8 cellular contexts compared by ENCODE assay signal in the genomic region with DNA sequence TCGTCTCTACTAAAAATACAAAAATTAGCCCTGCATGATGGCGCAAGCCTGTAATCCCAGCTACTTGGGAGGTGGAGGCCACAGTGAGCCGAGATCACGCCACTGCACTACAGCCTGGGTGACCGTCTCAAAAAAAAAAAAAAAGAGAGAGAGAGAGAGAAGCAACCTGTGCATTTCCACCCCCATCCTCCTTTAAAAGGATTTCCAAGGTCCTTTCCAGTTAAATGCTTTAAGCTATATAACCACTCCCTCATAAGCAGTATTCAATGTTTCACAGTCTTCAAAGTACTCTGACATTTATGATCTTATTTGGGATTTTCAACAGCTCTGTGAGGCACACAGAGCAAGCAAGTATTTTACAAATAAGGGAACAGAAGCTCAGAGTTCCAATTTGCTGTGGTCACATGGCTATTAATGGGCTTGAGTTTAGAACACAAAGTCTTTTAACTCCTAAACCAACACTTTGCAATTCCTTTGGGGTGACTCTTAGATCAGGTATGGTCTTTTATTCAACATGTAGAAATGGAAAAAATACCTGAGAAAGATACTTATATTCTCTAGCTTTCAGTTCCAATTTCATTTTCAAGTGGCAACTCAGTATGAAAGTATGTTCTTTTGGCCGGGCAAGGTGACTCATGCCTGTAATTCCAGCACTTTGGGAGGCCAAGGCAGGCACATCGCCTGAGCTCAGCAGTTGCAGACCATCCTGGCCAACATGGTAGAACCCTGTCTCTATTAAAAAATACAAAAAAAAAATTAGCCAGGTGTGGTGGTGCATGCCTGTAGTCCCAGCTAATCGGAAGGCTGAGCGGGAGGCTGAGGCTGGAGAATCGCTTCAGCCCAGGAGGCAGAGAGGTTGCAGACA. TPM values are rescaled to one million over a fixed set of nuclear protein-coding genes. Genes with fewer than 3 reads are reported as not detected.
DNase-seq lines count a peak whose midpoint lies in the region; ATAC-seq and TF ChIP-seq lines count a peak whose summit lies in the region.

No MANE protein-coding gene starts in this region.

- H3K4me3 ChIP-seq in astrocyte of the cerebellum (ENCODE audit: low read depth, low read length): peak overlapping the region; percentile 9

- in situ Hi-C loops in astrocyte of the cerebellum (cut with HindIII; ENCODE audit: low sequenced_read_pairs): loop anchor here (5.0 kb wide), 1 partner anchor 34 kb away; no protein-coding TSS in a partner anchor

- TF ChIP-seq CTCF in astrocyte of the cerebellum (IDR thresholded peaks at IDR 0.05; ENCODE audit: low read depth, low read length, missing control alignments): no peak

- DNase-seq in LHCN-M2 (ENCODE audit: low read depth): peak; percentile 83
- peak; percentile 53 for DNase-seq in astrocyte of the cerebellum (ENCODE audit: low read depth)
- peak; percentile 11 to 60 for DNase-seq in lung microvascular endothelial cell (ENCODE audit: low read depth in 2 of 2)
- DNase-seq in stromal cell of bone marrow (ENCODE audit: low read depth): peak; percentile 36
- DNase-seq in OCI-M2 (lab: John Stamatoyannopoulos, UW; ENCODE audit: unreplicated experiment): no peak
- no peak for DNase-seq in HUDEP-2 (lab: John Stamatoyannopoulos, UW; ENCODE audit: unreplicated experiment in 76 of 76)
- no peak for DNase-seq in NCI-H1930 (lab: John Stamatoyannopoulos, UW)

- ATAC-seq in GM19395 (IDR thresholded peaks at IDR 0.05; ENCODE audit: unreplicated experiment): peak; percentile 70

RNA-seq across cellular contexts. Expression of a gene that starts 31.3 kb away (rescaled TPM):
- total RNA-seq in LHCN-M2 (2014; rRNA removed): 32.0 and 32.7 TPM in 2 replicates
- 22.3 TPM for polyA plus RNA-seq in LHCN-M2 (2012)
- 83.9 and 139 TPM in 2 replicates for total RNA-seq in lung microvascular endothelial cell

Comparison
In these comparisons a context has a peak if more than half of its experiments do, and no peak if none do; other contexts are left out.
1. DNase-seq: peak in LHCN-M2 (single experiment), astrocyte of the cerebellum (single experiment), lung microvascular endothelial cell (2 of 2) and stromal cell of bone marrow (single experiment); none in OCI-M2 (single experiment), HUDEP-2 (0 of 76) and NCI-H1930 (0 of 2).